14 cellular contexts compared by ENCODE assay signal in genomic region chr3:43346990-43347749, GRCh38.
A peak's percentile ranks its signal among the peaks of the same experiment; 100 is the strongest.
DNase-seq lines count a peak whose midpoint lies in the region; ATAC-seq, FAIRE-seq and TF ChIP-seq lines count a peak whose summit lies in the region.
"Had no signal": no experiment of that assay in that cellular context is flagged by ENCODE, and none has a peak within 500 bp of the region (broad histone marks: within the 10 kb centered on the region; RNA-seq: fewer than 3 reads in every experiment).

No MANE protein-coding gene starts in this region.

- TF ChIP-seq POLR2A in right lobe of liver (IDR thresholded peaks at IDR 0.05) (no peak), HepG2 (IDR thresholded peaks at IDR 0.05; ENCODE audit: insufficient read depth in 1 of 2, low read depth in 2 of 2, low read length in 2 of 2) (no peak)

- 86% methylated on average over 11 of the region's 13 CpGs for WGBS in right lobe of liver (ENCODE audit: insufficient coverage, low coverage, low lambda C conversion rate, missing lambda C conversion rate)
- 98% methylated on average over 13 of the region's 13 CpGs for WGBS in HepG2 (ENCODE audit: low lambda C conversion rate)
- WGBS in mesenchymal stem cell: 97% methylated on average over 13 of the region's 13 CpGs
- WGBS in thymus: 82% methylated on average over 13 of the region's 13 CpGs

- DNase-seq in right lobe of liver: no peak
- DNase-seq in HepG2 (ENCODE audit: low spot score): no peak
- DNase-seq in activated T-cell treated with anti-CD3 and anti-CD28 coated beads, Interleukin-2, amount 50 U/mL, for 72 hours: peak; percentile 31 to 41
- peak; percentile 17 for DNase-seq in mesenchymal stem cell
- DNase-seq in NCI-H2227 treated with DMSO at 0.1 percent for 48 hours (lab: John Stamatoyannopoulos, UW): no peak
- DNase-seq: AML-193, GM23248, NCI-H1092, NCI-H446 had no signal

- H4K20me1 ChIP-seq in HepG2 (ENCODE audit: insufficient read depth, low read length): 0 out of 2 replicates have a peak, but pooled peaks cover 3% of the 10 kb centered on the region

- no peak overlapping the region for H3K9ac ChIP-seq in HepG2 (ENCODE audit: insufficient read depth, low read depth, low read length)
- no peak overlapping the region for H3K9ac ChIP-seq in mesenchymal stem cell (ENCODE audit: low read length)
- H3K9ac ChIP-seq: GM23248 had no signal

- H2AK5ac ChIP-seq in mesenchymal stem cell (ENCODE audit: low read length, severe bottlenecking): no peak overlapping the region

- in situ Hi-C loops in HepG2 (cut with HindIII; ENCODE audit: extremely low pct_ligation_motif_present, low pct_unique_long_range_greater_than_20kb): no loop called here

- no peak overlapping the region for H4K8ac ChIP-seq in mesenchymal stem cell (ENCODE audit: low read length)

- peaks cover 25 to 49% of the 10 kb centered on the region in 2 donors for H3K36me3 Mint-ChIP-seq in activated T-cell treated with anti-CD3 and anti-CD28 coated beads, Interleukin-2, amount 50 U/mL, for 72 hours (ENCODE audit: insufficient read depth in 2 of 2)

- H3K23ac ChIP-seq in mesenchymal stem cell (ENCODE audit: low read length in 2 of 2): no peak overlapping the region

- peaks cover 25% of the 10 kb centered on the region for H3K79me1 ChIP-seq in mesenchymal stem cell (replicated peaks; ENCODE audit: low read length, poor library complexity, severe bottlenecking)

- H3K4ac ChIP-seq in mesenchymal stem cell (ENCODE audit: low read depth in 1 of 2, low read length in 2 of 2): no peak overlapping the region

- H3K4me1 ChIP-seq in right lobe of liver: no peaks in the 10 kb centered on the region
- no peaks in the 10 kb centered on the region for H3K4me1 ChIP-seq in HepG2 (ENCODE audit: insufficient read depth, low read length)
- peaks cover 3% of the 10 kb centered on the region for H3K4me1 ChIP-seq in mesenchymal stem cell (ENCODE audit: control insufficient read depth, insufficient read depth, low read depth, low read length)
- peaks cover 52% of the 10 kb centered on the region for H3K4me1 ChIP-seq in thymus (ENCODE audit: control insufficient read depth, insufficient read depth, low read length)

- H3K4me3 ChIP-seq in right lobe of liver (no peak overlapping the region), HepG2 (replicated peaks in 1 of 3; ENCODE audit: insufficient read depth in 1 of 3, low read depth in 2 of 3, low read length in 3 of 3) (no peak overlapping the region), mesenchymal stem cell (ENCODE audit: insufficient read depth in 1 of 2, low read depth in 1 of 2, low read length in 2 of 2) (no peak overlapping the region), thymus (ENCODE audit: low read length) (no peak overlapping the region)
- H3K4me3 ChIP-seq: GM23248 had no signal

- no peak overlapping the region for H3K14ac ChIP-seq in mesenchymal stem cell (ENCODE audit: low read length in 2 of 2)

- H2BK120ac ChIP-seq in mesenchymal stem cell (ENCODE audit: low read depth, low read length): no peak overlapping the region

- peak in 3 of 4 donors; percentile 7 to 26 (median 8) for ATAC-seq in right lobe of liver
- no peak for ATAC-seq in HepG2
- peak; percentile 47 to 55 for ATAC-seq in activated T-cell treated with anti-CD3 and anti-CD28 coated beads, Interleukin-2, amount 50 U/mL, for 72 hours (replicated peaks in 1 of 2)
- no peak for ATAC-seq in HG03571 (IDR thresholded peaks at IDR 0.05; ENCODE audit: unreplicated experiment)
- ATAC-seq in GM18498 (IDR thresholded peaks at IDR 0.05; ENCODE audit: unreplicated experiment): no peak

- H3K27ac ChIP-seq in right lobe of liver: no peak overlapping the region
- H3K27ac ChIP-seq in HepG2 (ENCODE audit: extremely low read length, insufficient read depth, low read length): no peak overlapping the region
- no peak overlapping the region for H3K27ac ChIP-seq in mesenchymal stem cell (ENCODE audit: low read length, poor library complexity, severe bottlenecking)
- peak overlapping the region; percentile 99 for H3K27ac ChIP-seq in thymus (ENCODE audit: low read depth)
- H3K27ac ChIP-seq: GM23248 had no signal

- H3K79me2 ChIP-seq in HepG2 (ENCODE audit: insufficient read depth, low read length): no peaks in the 10 kb centered on the region

- H2AFZ ChIP-seq in HepG2 (ENCODE audit: low read length) (no peak overlapping the region), mesenchymal stem cell (ENCODE audit: low read depth, low read length) (no peak overlapping the region)
- H2AFZ ChIP-seq: GM23248 had no signal

- FAIRE-seq in HepG2 (lab: Jason Lieb, UNC): no peak
- FAIRE-seq: bronchial epithelial cell, RCC 7860 had no signal

- POLR2A ChIA-PET in HepG2 (lab: Yijun Ruan, JAX): no interaction called here

- H3K27me3 ChIP-seq in right lobe of liver: no peaks in the 10 kb centered on the region
- H3K27me3 ChIP-seq in HepG2 (ENCODE audit: control insufficient read depth in 1 of 2, insufficient read depth in 2 of 2, low read length in 2 of 2): no peaks in the 10 kb centered on the region
- H3K27me3 ChIP-seq in mesenchymal stem cell (ENCODE audit: control insufficient read depth in 1 of 2, insufficient read depth in 1 of 2, low read length in 2 of 2): no peaks in the 10 kb centered on the region
- no peaks in the 10 kb centered on the region for H3K27me3 ChIP-seq in thymus (ENCODE audit: control insufficient read depth, insufficient read depth)

- peaks cover 7 to 12% of the 10 kb centered on the region in 2 donors for H3K9me3 Mint-ChIP-seq in activated T-cell treated with anti-CD3 and anti-CD28 coated beads, Interleukin-2, amount 50 U/mL, for 72 hours

- peaks cover 69% of the 10 kb centered on the region for H3K4me1 Mint-ChIP-seq in activated T-cell treated with anti-CD3 and anti-CD28 coated beads, Interleukin-2, amount 50 U/mL, for 72 hours (ENCODE audit: low read depth)

- H4K91ac ChIP-seq in mesenchymal stem cell (ENCODE audit: low read length): no peak overlapping the region

- H3K36me3 ChIP-seq in right lobe of liver (peaks cover 7 to 48% (median 28%) of the 10 kb centered on the region in 4 donors), HepG2 (replicated peaks in 1 of 2; ENCODE audit: control insufficient read depth in 1 of 2, insufficient read depth in 2 of 2, low read length in 2 of 2) (peaks cover 31 to 69% of the 10 kb centered on the region in 2 experiments), mesenchymal stem cell (ENCODE audit: control insufficient read depth in 1 of 2, insufficient read depth in 2 of 2, low read depth in 1 of 2, low read length in 2 of 2) (peaks cover 33 to 84% of the 10 kb centered on the region in 2 experiments), thymus (ENCODE audit: control insufficient read depth, insufficient read depth) (peaks cover 70% of the 10 kb centered on the region)

- H3K9me3 ChIP-seq in right lobe of liver (no peaks in the 10 kb centered on the region), HepG2 (ENCODE audit: low read length) (no peaks in the 10 kb centered on the region), mesenchymal stem cell (ENCODE audit: control insufficient read depth, low read length) (peaks cover 18% of the 10 kb centered on the region), thymus (ENCODE audit: control insufficient read depth) (peaks cover 1% of the 10 kb centered on the region)

- no TSS peak for BruUV-seq in HepG2 (replicated peaks; lab: Mats Ljungman, UMichigan)

- intact Hi-C loops in right lobe of liver (cut with DNase I): no loop called here
- intact Hi-C loops in HepG2 (cut with micrococcal nuclease; ENCODE audit: unreplicated experiment): no loop called here

- H2BK12ac ChIP-seq in mesenchymal stem cell (ENCODE audit: low read length in 2 of 2): no peak overlapping the region

- H3K4me2 ChIP-seq in HepG2 (ENCODE audit: low read depth, low read length) (no peak overlapping the region), mesenchymal stem cell (ENCODE audit: low read length, poor library complexity, severe bottlenecking) (no peak overlapping the region)

- peak overlapping the region; percentile 53 to 67 for H3K4me3 Mint-ChIP-seq in activated T-cell treated with anti-CD3 and anti-CD28 coated beads, Interleukin-2, amount 50 U/mL, for 72 hours

- no peak for TF ChIP-seq CTCF in right lobe of liver (IDR thresholded peaks at IDR 0.05)
- TF ChIP-seq CTCF in HepG2 (CRISPR knock-in tag; IDR thresholded peaks at IDR 0.05): no peak

- peak overlapping the region; percentile 95 for H3K27ac Mint-ChIP-seq in activated T-cell treated with anti-CD3 and anti-CD28 coated beads, Interleukin-2, amount 50 U/mL, for 72 hours

- CTCF ChIA-PET in HepG2 (lab: Yijun Ruan, JAX; ENCODE audit: low intra/inter-chr PET ratio, low total read pairs): no interaction called here

- H3K18ac ChIP-seq in mesenchymal stem cell (ENCODE audit: low read depth in 1 of 2, low read length in 2 of 2): no peak overlapping the region

- no peak for TF ChIP-seq EP300 in HepG2 (IDR thresholded peaks at IDR 0.05; ENCODE audit: low read depth in 2 of 2, low read length in 2 of 2)
- no peak for TF ChIP-seq EP300 in HepG2 (CRISPR knock-in tag; IDR thresholded peaks at IDR 0.05; ENCODE audit: borderline replicate concordance)

- no peak overlapping the region for H2BK5ac ChIP-seq in mesenchymal stem cell (ENCODE audit: low read depth, low read length, poor library complexity, severe bottlenecking)

- no peak overlapping the region for H2BK15ac ChIP-seq in mesenchymal stem cell (ENCODE audit: low read depth, poor library complexity, severe bottlenecking)

- H3K27me3 Mint-ChIP-seq in activated T-cell treated with anti-CD3 and anti-CD28 coated beads, Interleukin-2, amount 50 U/mL, for 72 hours (ENCODE audit: low read depth): no peaks in the 10 kb centered on the region

- no peak for TF ChIP-seq RAD21 in HepG2 (CRISPR knock-in tag; IDR thresholded peaks at IDR 0.05)

TF ChIP-seq in HepG2, 621 proteins besides CTCF, POLR2A, EP300 and RAD21 (continues in another document):
- TF ChIP-seq ZSCAN30 (CRISPR knock-in tag; IDR thresholded peaks at IDR 0.05): no peak
- TF ChIP-seq, protein P1, sequence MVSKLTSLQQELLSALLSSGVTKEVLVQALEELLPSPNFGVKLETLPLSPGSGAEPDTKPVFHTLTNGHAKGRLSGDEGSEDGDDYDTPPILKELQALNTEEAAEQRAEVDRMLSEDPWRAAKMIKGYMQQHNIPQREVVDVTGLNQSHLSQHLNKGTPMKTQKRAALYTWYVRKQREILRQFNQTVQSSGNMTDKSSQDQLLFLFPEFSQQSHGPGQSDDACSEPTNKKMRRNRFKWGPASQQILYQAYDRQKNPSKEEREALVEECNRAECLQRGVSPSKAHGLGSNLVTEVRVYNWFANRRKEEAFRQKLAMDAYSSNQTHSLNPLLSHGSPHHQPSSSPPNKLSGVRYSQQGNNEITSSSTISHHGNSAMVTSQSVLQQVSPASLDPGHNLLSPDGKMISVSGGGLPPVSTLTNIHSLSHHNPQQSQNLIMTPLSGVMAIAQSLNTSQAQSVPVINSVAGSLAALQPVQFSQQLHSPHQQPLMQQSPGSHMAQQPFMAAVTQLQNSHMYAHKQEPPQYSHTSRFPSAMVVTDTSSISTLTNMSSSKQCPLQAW (CRISPR knock-in tag; IDR thresholded peaks at IDR 0.05): no peak
- no peak for TF ChIP-seq THYN1 (CRISPR knock-in tag; IDR thresholded peaks at IDR 0.05; ENCODE audit: borderline replicate concordance, low read depth)
- TF ChIP-seq NKX3-1 (CRISPR knock-in tag; IDR thresholded peaks at IDR 0.05): no peak
- no peak for TF ChIP-seq MZF1 (CRISPR knock-in tag; IDR thresholded peaks at IDR 0.05; ENCODE audit: borderline replicate concordance)
- TF ChIP-seq PHF20 (CRISPR knock-in tag; IDR thresholded peaks at IDR 0.05): no peak
- TF ChIP-seq TCF7L2 (IDR thresholded peaks at IDR 0.05; ENCODE audit: low read depth, low read length): no peak

Comparison
In these comparisons a context has a peak if more than half of its experiments do, and no peak if none do; other contexts are left out.
1. ATAC-seq: peak in right lobe of liver (3 of 4) and activated T-cell treated with anti-CD3 and anti-CD28 coated beads, Interleukin-2, amount 50 U/mL, for 72 hours (2 of 2); none in HepG2 (single experiment), HG03571 (single experiment) and GM18498 (single experiment).
2. DNase-seq: peak in activated T-cell treated with anti-CD3 and anti-CD28 coated beads, Interleukin-2, amount 50 U/mL, for 72 hours (2 of 2) and mesenchymal stem cell (single experiment); none in right lobe of liver (0 of 3), HepG2 (single experiment) and NCI-H2227 treated with DMSO at 0.1 percent for 48 hours (single experiment).